In the genomic region with DNA sequence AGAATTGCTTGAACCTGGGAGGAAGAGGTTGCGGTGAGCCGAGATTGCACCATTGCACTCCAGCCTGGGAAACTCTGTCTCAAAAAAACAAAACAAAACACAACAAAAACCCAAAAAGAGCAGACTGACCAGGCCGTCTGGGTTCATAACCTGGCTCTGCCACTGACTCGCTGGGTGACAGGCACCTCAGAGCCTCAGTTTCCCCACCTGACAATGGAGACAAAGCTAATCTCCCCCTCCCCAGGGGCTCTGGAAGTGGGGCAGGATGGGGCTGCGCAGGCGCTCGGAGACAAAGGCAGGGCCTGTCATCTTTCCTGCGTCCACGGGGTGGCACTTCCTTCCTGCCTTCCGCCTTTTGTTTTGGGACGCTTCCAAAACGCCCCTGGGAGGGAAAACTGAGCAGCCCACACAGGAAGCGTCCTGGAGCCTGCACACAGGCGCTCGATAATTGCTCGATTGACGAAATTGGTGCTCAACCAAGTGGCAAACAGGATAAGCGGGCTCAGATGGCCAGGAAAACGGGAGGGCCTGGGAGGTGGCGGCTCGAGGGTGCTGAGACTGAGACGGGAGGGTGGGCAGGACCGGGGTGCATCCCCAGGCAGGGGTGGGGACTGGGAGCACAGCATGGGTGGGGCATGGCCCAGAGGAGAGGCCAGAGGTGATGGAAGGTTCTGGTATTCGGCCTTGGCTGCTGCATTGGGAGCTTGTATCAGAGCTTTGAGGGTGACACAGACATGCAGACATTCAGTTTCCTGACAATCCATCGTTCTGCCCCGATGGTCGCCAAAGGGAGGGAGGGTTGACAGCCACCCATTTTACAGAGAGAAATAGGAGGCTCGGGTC, we compare ENCODE assay signal across 8 cellular contexts. TPM values are rescaled to one million over a fixed set of nuclear protein-coding genes. Genes with fewer than 3 reads are reported as not detected.
DNase-seq lines count a peak whose midpoint lies in the region; ATAC-seq and TF ChIP-seq lines count a peak whose summit lies in the region.

No MANE protein-coding gene starts in this region.

- no peaks in the 10 kb centered on the region for H3K9me3 Mint-ChIP-seq in progenitor cell of endocrine pancreas (ENCODE audit: low read depth)

- TF ChIP-seq CTCF in GM10248 (IDR thresholded peaks at IDR 0.05; ENCODE audit: control extremely low read depth, extremely low read depth, low read depth, missing control alignments): peak; percentile 64
- TF ChIP-seq CTCF in progenitor cell of endocrine pancreas (IDR thresholded peaks at IDR 0.05; ENCODE audit: unreplicated experiment): peak; percentile 59

- peaks cover 11% of the 10 kb centered on the region for H3K4me1 Mint-ChIP-seq in progenitor cell of endocrine pancreas (ENCODE audit: low read depth)

- no peaks in the 10 kb centered on the region for H3K27me3 Mint-ChIP-seq in progenitor cell of endocrine pancreas

- peak overlapping the region; percentile 78 for H3K4me3 Mint-ChIP-seq in progenitor cell of endocrine pancreas (ENCODE audit: low read depth)

- H3K36me3 Mint-ChIP-seq in progenitor cell of endocrine pancreas (ENCODE audit: insufficient read depth): peaks cover 2% of the 10 kb centered on the region

- peak; percentile 73 for DNase-seq in GM10248 (ENCODE audit: extremely low spot score)
- DNase-seq in NCI-H1694 (lab: John Stamatoyannopoulos, UW): peak; percentile 58
- peak; percentile 34 for DNase-seq in T-helper 22 cell (ENCODE audit: low read depth)
- DNase-seq in astrocyte of the hippocampus (ENCODE audit: low read depth, low spot score): peak; percentile 94
- peak; percentile 84 for DNase-seq in hepatic stellate cell (ENCODE audit: low spot score)
- peak; percentile 42 for DNase-seq in progenitor cell of endocrine pancreas (ENCODE audit: low spot score, unreplicated experiment)

- ATAC-seq in GM18502 (IDR thresholded peaks at IDR 0.05; ENCODE audit: poor library complexity, unreplicated experiment) (no peak), HG02623 (IDR thresholded peaks at IDR 0.05; ENCODE audit: unreplicated experiment) (no peak)

- POLR2A ChIA-PET in GM10248 (lab: Yijun Ruan, JAX): no interaction called here

- peak overlapping the region; percentile 76 for H3K27ac Mint-ChIP-seq in progenitor cell of endocrine pancreas

- CTCF ChIA-PET in GM10248 (lab: Yijun Ruan, JAX): interaction anchor here (0.8 to 6.4 kb wide), 16 partner anchors 9 to 345 kb away, joined by 3 to 42 read pairs (median 4); no protein-coding TSS in a partner anchor

RNA-seq across cellular contexts. Expression of gene SPC24, which starts 17.8 kb away (rescaled TPM):
- total RNA-seq in progenitor cell of endocrine pancreas: 22.8 and 24.3 TPM in 2 replicates

RNA-seq across cellular contexts. Expression of gene LDLR, which starts 48.5 kb away (rescaled TPM):
- 67.3 and 73.2 TPM in 2 replicates for total RNA-seq in progenitor cell of endocrine pancreas

RNA-seq across cellular contexts. Expression of gene KANK2, which starts 59.6 kb away (rescaled TPM):
- 27.6 and 29.1 TPM in 2 replicates for total RNA-seq in progenitor cell of endocrine pancreas

Comparison
In these comparisons a context has a peak if more than half of its experiments do, and no peak if none do; other contexts are left out.
1. DNase-seq: peak in every context shown above with its lines; median percentile 94 in astrocyte of the hippocampus; 84 in hepatic stellate cell; 73 in GM10248; 58 in NCI-H1694; 42 in progenitor cell of endocrine pancreas; 34 in T-helper 22 cell.